In genomic region chr10:6503171-6503570, GRCh38 we compare ENCODE assay signal across 25 cellular contexts.
DNase-seq lines count a peak whose midpoint lies in the region; ATAC-seq, FAIRE-seq and TF ChIP-seq lines count a peak whose summit lies in the region.
"Had no signal": no experiment of that assay in that cellular context is flagged by ENCODE, and none has a peak within 500 bp of the region (broad histone marks: within the 10 kb centered on the region; RNA-seq: fewer than 3 reads in every experiment).

No MANE protein-coding gene starts in this region.

- no peak overlapping the region for H3K4me2 ChIP-seq in GM12878 (ENCODE audit: control insufficient read depth, insufficient read depth)
- H3K4me2 ChIP-seq: BLaER1, GM23338 had no signal

- no peak overlapping the region for H2AFZ ChIP-seq in GM12878 (ENCODE audit: control insufficient read depth, low read depth, low read length)
- H2AFZ ChIP-seq: GM23338 had no signal

- H3K4me1 Mint-ChIP-seq in activated T-cell treated with anti-CD3 and anti-CD28 coated beads, Interleukin-2, amount 50 U/mL, for 72 hours (ENCODE audit: low read depth): peaks cover 83% of the 10 kb centered on the region
- H3K4me1 Mint-ChIP-seq in T-helper 17 cell: peaks cover 55% of the 10 kb centered on the region
- H3K4me1 Mint-ChIP-seq: GM23338, WTC11 had no signal

- H3K27ac Mint-ChIP-seq in activated T-cell treated with anti-CD3 and anti-CD28 coated beads, Interleukin-2, amount 50 U/mL, for 72 hours: peak overlapping the region; percentile 55
- peak overlapping the region; percentile 88 for H3K27ac Mint-ChIP-seq in T-helper 17 cell
- H3K27ac Mint-ChIP-seq: GM23338, HFFc6, IgD-negative memory B cell, memory B cell, WTC11 had no signal

- SMC1A ChIA-PET in GM12878 (lab: Charles Lee; ENCODE audit: uncharacterized antibody, unreplicated experiment): interaction anchor here (0.6 to 3.9 kb wide), 11 partner anchors 10 to 57 kb away, joined by 3 to 32 read pairs (median 3); no protein-coding TSS in a partner anchor

- H3K27me3 ChIP-seq in GM12878 (replicated peaks in 1 of 2; ENCODE audit: control insufficient read depth in 2 of 2, insufficient read depth in 2 of 2, low read length in 1 of 2): peaks cover 0 to 1% of the 10 kb centered on the region in 2 experiments; a peak in 1 of 4 replicates
- H3K27me3 ChIP-seq: ascending aorta, BLaER1 had no signal

- no peak for DNase-seq in activated T-cell treated with anti-CD3 and anti-CD28 coated beads, Interleukin-2, amount 50 U/mL, for 72 hours
- DNase-seq in activated T-cell treated with anti-CD3 and anti-CD28 coated beads, Interleukin-2, amount 50 U/mL, for 48 hours: no peak
- DNase-seq in T-helper 17 cell (no peak), GM12878 (ENCODE audit: low read depth, low spot score) (no peak), NCI-H2196 treated with DMSO at 0.1 percent for 48 hours (lab: John Stamatoyannopoulos, UW; ENCODE audit: unreplicated experiment) (no peak)
- DNase-seq in stimulated activated naive CD8-positive, alpha-beta T cell treated with anti-CD3 and anti-CD28 coated beads, Interleukin-15, Interleukin-2, amounts not matched to agents 100 U/mL and 50 U/mL, for 24 hours: no peak
- DNase-seq: activated gamma-delta T cell, caudate nucleus, dermis blood vessel endothelial cell, HFFc6, left cardiac atrium, NCI-H1092 treated with DMSO at 0.1 percent for 48 hours, NCI-H1930, NCI-H226, NCI-H748 treated with DMSO at 0.1 percent for 48 hours, T-helper 9 cell had no signal

- in situ Hi-C loops in GM12878 (cut with MboI): no loop called here

- peaks cover 38 to 55% of the 10 kb centered on the region in 2 donors for H3K36me3 Mint-ChIP-seq in activated T-cell treated with anti-CD3 and anti-CD28 coated beads, Interleukin-2, amount 50 U/mL, for 72 hours (ENCODE audit: insufficient read depth in 2 of 2)
- H3K36me3 Mint-ChIP-seq in T-helper 17 cell (ENCODE audit: low read depth): peaks cover 26% of the 10 kb centered on the region
- H3K36me3 Mint-ChIP-seq: IgD-negative memory B cell, WTC11 had no signal

- no peak for TF ChIP-seq EP300 in GM12878 (IDR thresholded peaks at IDR 0.05; ENCODE audit: borderline replicate concordance in 1 of 2, control insufficient read depth in 1 of 2, low read depth in 2 of 2, low read length in 2 of 2)

- H3K4me1 ChIP-seq in GM12878 (ENCODE audit: control insufficient read depth, insufficient read depth, low read length): no peaks in the 10 kb centered on the region
- H3K4me1 ChIP-seq: ascending aorta had no signal

- H3K4me3 Mint-ChIP-seq in activated T-cell treated with anti-CD3 and anti-CD28 coated beads, Interleukin-2, amount 50 U/mL, for 72 hours: peak overlapping the region; percentile 24 to 47
- H3K4me3 Mint-ChIP-seq in T-helper 17 cell: no peak overlapping the region
- H3K4me3 Mint-ChIP-seq: GM23338, HFFc6, IgD-negative memory B cell, memory B cell, WTC11 had no signal

- no peaks in the 10 kb centered on the region for H4K20me1 ChIP-seq in GM12878 (ENCODE audit: control insufficient read depth, insufficient read depth)
- H4K20me1 ChIP-seq: BLaER1 had no signal

- H3K9me3 Mint-ChIP-seq in activated T-cell treated with anti-CD3 and anti-CD28 coated beads, Interleukin-2, amount 50 U/mL, for 72 hours: peaks cover 2 to 6% of the 10 kb centered on the region in 2 donors
- H3K9me3 Mint-ChIP-seq: GM23338, HFFc6, IgD-negative memory B cell, WTC11 had no signal

- no peaks in the 10 kb centered on the region for H3K79me2 ChIP-seq in GM12878 (ENCODE audit: control insufficient read depth, insufficient read depth, low read length)

- no peaks in the 10 kb centered on the region for H3K9me3 ChIP-seq in T-helper 17 cell (ENCODE audit: control insufficient read depth, low read length, poor library complexity, severe bottlenecking)
- no peaks in the 10 kb centered on the region; the same call in 2 of the 3 replicates for H3K9me3 ChIP-seq in GM12878 (replicated peaks; ENCODE audit: control insufficient read depth, insufficient read depth, low read length)
- H3K9me3 ChIP-seq: ascending aorta had no signal

- no peak for TF ChIP-seq POLR2A in GM12878 (IDR thresholded peaks at IDR 0.05; ENCODE audit: low read depth, low read length)

- no peak overlapping the region for H3K9ac ChIP-seq in GM12878 (ENCODE audit: control insufficient read depth, insufficient read depth, low read length)
- H3K9ac ChIP-seq: BLaER1 had no signal

- RAD21 ChIA-PET in GM12878 (lab: Charles Lee; ENCODE audit: unreplicated experiment): interaction anchor here (1.0 to 1.3 kb wide), 5 partner anchors 10 to 61 kb away, joined by 3 to 10 read pairs (median 5); no protein-coding TSS in a partner anchor

- no peak for TF ChIP-seq CTCF in GM12878 (IDR thresholded peaks at IDR 0.05 in 2 of 3, conservative IDR thresholded peaks at IDR 0.05 in 1 of 3; ENCODE audit: control insufficient read depth in 2 of 3, extremely low read depth in 1 of 3, insufficient read depth in 1 of 3, low read depth in 3 of 3, low read length in 3 of 3)

- no peak overlapping the region for H3K4me3 ChIP-seq in GM12878
- H3K4me3 ChIP-seq: ascending aorta, BLaER1, GM23338, SK-N-MC had no signal

- H3K27me3 Mint-ChIP-seq in activated T-cell treated with anti-CD3 and anti-CD28 coated beads, Interleukin-2, amount 50 U/mL, for 72 hours (ENCODE audit: low read depth): no peaks in the 10 kb centered on the region
- no peaks in the 10 kb centered on the region for H3K27me3 Mint-ChIP-seq in T-helper 17 cell

- no TSS peak for BruUV-seq in GM12878 (replicated peaks; lab: Mats Ljungman, UMichigan)

- no peaks in the 10 kb centered on the region for H3K36me3 ChIP-seq in GM12878 (ENCODE audit: control insufficient read depth in 2 of 2, insufficient read depth in 2 of 2, low read length in 1 of 2)
- H3K36me3 ChIP-seq: ascending aorta had no signal

- no peak for ATAC-seq in activated T-cell treated with anti-CD3 and anti-CD28 coated beads, Interleukin-2, amount 50 U/mL, for 72 hours (replicated peaks in 1 of 2)
- ATAC-seq in T-helper 17 cell (no peak), GM12878 (peak; percentile 48), HG02870 (IDR thresholded peaks at IDR 0.05; ENCODE audit: unreplicated experiment) (no peak)
- peak; percentile 16 for ATAC-seq in stimulated activated naive CD8-positive, alpha-beta T cell treated with anti-CD3 and anti-CD28 coated beads, Interleukin-15, Interleukin-2, amounts not matched to agents 100 U/mL and 50 U/mL, for 24 hours
- ATAC-seq: GM23338, left cardiac atrium, WTC11 had no signal

- CTCF ChIA-PET in GM12878 (lab: Yijun Ruan, JAX): interaction anchor here (1.0 to 1.2 kb wide), 2 partner anchors 9 to 10 kb away, joined by 3 read pairs; no protein-coding TSS in a partner anchor

- H3K27ac ChIP-seq in GM12878 (ENCODE audit: control insufficient read depth, insufficient read depth): no peak overlapping the region
- H3K27ac ChIP-seq: ascending aorta, BLaER1, SK-N-MC had no signal

- POLR2A ChIA-PET in GM12878 (lab: Charles Lee): no interaction called here

- intact Hi-C loops in GM12878 (cut with micrococcal nuclease; ENCODE audit: unreplicated experiment): no loop called here

- no peak for FAIRE-seq in GM12878 (lab: Jason Lieb, UNC)
- FAIRE-seq: GM12891 had no signal

- TF ChIP-seq RAD21 in GM12878 (IDR thresholded peaks at IDR 0.05; ENCODE audit: insufficient read depth, low read depth, low read length): no peak

TF ChIP-seq in GM12878, 131 proteins besides CTCF, POLR2A, EP300 and RAD21 (continues in another document):
- TF ChIP-seq ZBTB40 (IDR thresholded peaks at IDR 0.05; ENCODE audit: borderline replicate concordance) (no peak), NBN (IDR thresholded peaks at IDR 0.05) (0 out of 2 replicates have a peak, but pooled peaks have one; percentile 47), ATF7 (IDR thresholded peaks at IDR 0.05; ENCODE audit: low read depth) (peak; percentile 32; the same call in 1 of the 2 replicates), IKZF1 (conservative IDR thresholded peaks at IDR 0.05) (peak; percentile 55), RELB (IDR thresholded peaks at IDR 0.05; ENCODE audit: low read depth) (peak; percentile 42; the same call in 1 of the 2 replicates)

Comparison
In these comparisons a context has a peak if more than half of its experiments do, and no peak if none do; other contexts are left out.
1. ATAC-seq: peak in GM12878 (single experiment) and stimulated activated naive CD8-positive, alpha-beta T cell treated with anti-CD3 and anti-CD28 coated beads, Interleukin-15, Interleukin-2, amounts not matched to agents 100 U/mL and 50 U/mL, for 24 hours (single experiment); none in activated T-cell treated with anti-CD3 and anti-CD28 coated beads, Interleukin-2, amount 50 U/mL, for 72 hours (0 of 2), T-helper 17 cell (single experiment) and HG02870 (single experiment).